1 cellular context compared by ENCODE assay signal in the genomic region with DNA sequence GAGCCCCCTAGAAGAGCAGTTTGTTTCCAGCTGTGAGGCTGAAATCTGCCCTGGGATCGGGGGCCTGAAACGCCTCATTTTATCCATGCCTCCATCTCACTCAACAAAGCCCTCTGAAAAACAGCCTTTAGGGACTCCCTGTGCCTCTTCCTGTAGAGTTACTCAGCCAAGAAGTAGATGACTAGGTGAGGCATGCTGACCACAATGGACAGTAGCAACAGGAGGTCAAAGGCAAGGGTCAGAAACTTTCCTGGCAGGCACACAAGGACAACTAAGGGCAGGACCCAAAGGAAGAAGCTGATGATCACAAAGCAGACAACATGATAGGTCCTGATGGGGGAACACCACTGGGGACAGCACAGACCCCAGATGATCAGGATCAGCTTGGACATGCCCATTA.
TF ChIP-seq lines count a peak whose summit lies in the region.

No MANE protein-coding gene starts in this region.

TF ChIP-seq in HepG2, 621 proteins besides CTCF, POLR2A, EP300 and RAD21:
- TF ChIP-seq, protein P1, sequence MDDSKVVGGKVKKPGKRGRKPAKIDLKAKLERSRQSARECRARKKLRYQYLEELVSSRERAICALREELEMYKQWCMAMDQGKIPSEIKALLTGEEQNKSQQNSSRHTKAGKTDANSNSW (CRISPR knock-in tag; IDR thresholded peaks at IDR 0.05; ENCODE audit: borderline replicate concordance), result no peak
- no peak for TF ChIP-seq HNRNPUL1 (IDR thresholded peaks at IDR 0.05; ENCODE audit: low read depth, low read length)
TF ChIP-seq in HepG2: peak in this region for 0.
